In genomic region chr1:26697978-26698849, GRCh38 we compare ENCODE assay signal across 8 cellular contexts. TPM values are rescaled to one million over a fixed set of nuclear protein-coding genes. Genes with fewer than 3 reads are reported as not detected.
A peak's percentile ranks its signal among the peaks of the same experiment; 100 is the strongest.
DNase-seq lines count a peak whose midpoint lies in the region; ATAC-seq lines count a peak whose summit lies in the region.

No MANE protein-coding gene starts in this region.

- ATAC-seq in GM18858 (IDR thresholded peaks at IDR 0.05; ENCODE audit: unreplicated experiment) (no peak), HG03108 (IDR thresholded peaks at IDR 0.05; ENCODE audit: unreplicated experiment) (no peak)

- peak; percentile 88 for DNase-seq in DMS53 (lab: John Stamatoyannopoulos, UW)
- peak; percentile 91 for DNase-seq in HT1080 (ENCODE audit: low read depth)
- peak; percentile 89 for DNase-seq in NCI-H82 (lab: John Stamatoyannopoulos, UW)
- DNase-seq in activated CD8-positive, alpha-beta memory T cell treated with anti-CD3 and anti-CD28 coated beads, Interleukin-2, amount 50 U/mL, for 48 hours: peak; percentile 73
- peak; percentile 93 for DNase-seq in fibroblast of gingiva (ENCODE audit: low read depth)
- peak; percentile 96 for DNase-seq in myocyte (ENCODE audit: low read depth)

RNA-seq across cellular contexts. Expression of gene ARID1A, which starts 2.4 kb away (rescaled TPM):
- total RNA-seq in HT1080 (2014; rRNA removed; shearing (Covaris generic)): 15.0 and 17.2 TPM in 2 replicates
- polyA plus RNA-seq in HT1080 (2015; cell fraction: cytosol; rRNA removed): 24.1 and 30.5 TPM in 2 replicates
- polyA plus RNA-seq in HT1080 (2015; cell fraction: nucleus; rRNA removed): 51.6 and 56.8 TPM in 2 replicates
- total RNA-seq in myocyte: 12.0 and 18.2 TPM in 2 replicates
- polyA plus RNA-seq in myocyte (2012): 19.4 TPM
